In genomic region chr17:54948380-54948779, GRCh38 we compare ENCODE assay signal across 8 cellular contexts. TPM values are rescaled to one million over a fixed set of nuclear protein-coding genes. Genes with fewer than 3 reads are reported as not detected.
DNase-seq lines count a peak whose midpoint lies in the region; ATAC-seq and TF ChIP-seq lines count a peak whose summit lies in the region.

No MANE protein-coding gene starts in this region.

- H3K36me3 ChIP-seq in BE2C = no peaks in the 10 kb centered on the region

- H3K4me1 ChIP-seq in BE2C = no peaks in the 10 kb centered on the region

- no peak for TF ChIP-seq CTCF in BE2C (IDR thresholded peaks at IDR 0.05; ENCODE audit: low read depth, low read length)

- in situ Hi-C loops in Caki2 (cut with HindIII; ENCODE audit: low pct_unique_long_range_greater_than_20kb, low sequenced_read_pairs) = no loop called here

- peak; percentile 93 for DNase-seq in Caki2 (ENCODE audit: low read depth)
- peak; percentile 71 for DNase-seq in SW480 (ENCODE audit: low spot score)
- peak; percentile 93 for DNase-seq in kidney glomerular epithelial cell (lab: John Stamatoyannopoulos, UW)
- no peak for DNase-seq in NCI-H2196 (lab: John Stamatoyannopoulos, UW; ENCODE audit: unreplicated experiment)
- DNase-seq in BE2C = no peak

- peak; percentile 81 for ATAC-seq in HG02852 (IDR thresholded peaks at IDR 0.05; ENCODE audit: unreplicated experiment)
- ATAC-seq in HG03280 (IDR thresholded peaks at IDR 0.05; ENCODE audit: unreplicated experiment) = no peak
- no peak for ATAC-seq in GM21528 (IDR thresholded peaks at IDR 0.05; ENCODE audit: low FRiP score, unreplicated experiment)

- H3K27me3 ChIP-seq in BE2C = no peaks in the 10 kb centered on the region

- H3K4me3 ChIP-seq in BE2C (ENCODE audit: low read depth, low read length) = no peak overlapping the region

- H3K9me3 ChIP-seq in BE2C = no peaks in the 10 kb centered on the region

RNA-seq across cellular contexts. Expression of gene COX11, which starts 20.1 kb away (rescaled TPM):
- total RNA-seq in Caki2 (2014; rRNA removed; shearing (Covaris generic); ENCODE audit: low replicate concordance) = 80.2 and 100 TPM in 2 replicates
- 88.5 TPM for polyA plus RNA-seq in BE2C (2012; ENCODE audit: insufficient read depth, insufficient read length, low read depth)

RNA-seq across cellular contexts. Expression of gene STXBP4, which starts 20.2 kb away (rescaled TPM):
- 1.1 and 2.1 TPM in 2 replicates for total RNA-seq in Caki2 (2014; rRNA removed; shearing (Covaris generic); ENCODE audit: low replicate concordance)
- polyA plus RNA-seq in BE2C (2012; ENCODE audit: insufficient read depth, insufficient read length, low read depth) = 1.7 TPM

RNA-seq across cellular contexts. Expression of gene TOM1L1, which starts 47.7 kb away (rescaled TPM):
- total RNA-seq in Caki2 (2014; rRNA removed; shearing (Covaris generic); ENCODE audit: low replicate concordance) = 33.9 and 35.2 TPM in 2 replicates
- polyA plus RNA-seq in BE2C (2012; ENCODE audit: insufficient read depth, insufficient read length, low read depth) = 11.0 TPM

Comparison
In these comparisons a context has a peak if more than half of its experiments do, and no peak if none do; other contexts are left out.
1. DNase-seq: peak in Caki2 (single experiment), SW480 (single experiment) and kidney glomerular epithelial cell (single experiment); none in NCI-H2196 (single experiment) and BE2C (single experiment).